ENCODE assay signal across 8 cellular contexts in the genomic region with DNA sequence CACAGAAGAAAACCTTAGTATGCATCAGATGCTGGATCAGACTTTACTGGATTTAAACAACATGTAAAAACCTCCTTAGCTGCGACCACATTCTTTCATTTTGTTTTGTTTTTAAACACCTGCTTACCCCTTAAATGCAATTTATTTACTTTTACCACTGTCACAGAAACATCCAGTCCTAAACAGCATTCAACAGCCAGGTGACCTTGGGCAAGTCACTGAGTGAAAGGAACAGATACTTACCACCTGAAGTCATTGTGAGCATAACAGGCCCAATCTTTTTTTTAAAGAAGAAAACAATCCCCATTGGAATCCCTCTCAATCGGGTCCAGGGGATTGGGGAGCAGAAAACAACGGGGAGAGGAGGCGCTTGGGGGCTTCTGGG.
DNase-seq lines count a peak whose midpoint lies in the region; ATAC-seq and TF ChIP-seq lines count a peak whose summit lies in the region.

No MANE protein-coding gene starts in this region.

- H3K36me3 ChIP-seq in iPS DF 6.9 (ENCODE audit: control insufficient read depth, insufficient read depth, low read length) (peaks cover 3% of the 10 kb centered on the region; the same call in 1 of the 2 replicates), stomach smooth muscle (ENCODE audit: control insufficient read depth in 2 of 2, insufficient read depth in 2 of 2, low read length in 2 of 2) (peaks cover 0 to 6% of the 10 kb centered on the region in 2 donors)

- H3K27ac ChIP-seq in VCaP (peak overlapping the region; percentile 78), iPS DF 6.9 (ENCODE audit: low read length) (no peak overlapping the region), stomach smooth muscle (ENCODE audit: low read length) (peak overlapping the region; percentile 41)

- peak overlapping the region; percentile 66 to 80 for H3K9ac ChIP-seq in stomach smooth muscle (ENCODE audit: low read length in 2 of 2)

- H3K4me1 ChIP-seq in iPS DF 6.9 (ENCODE audit: control insufficient read depth, insufficient read depth, low read length) = 0 out of 2 replicates have a peak, but pooled peaks cover 2% of the 10 kb centered on the region
- peaks cover 13% of the 10 kb centered on the region for H3K4me1 ChIP-seq in stomach smooth muscle (ENCODE audit: control insufficient read depth, insufficient read depth, low read length)

- H3K27me3 ChIP-seq in iPS DF 6.9 (ENCODE audit: control insufficient read depth, insufficient read depth, low read length) = no peaks in the 10 kb centered on the region
- H3K27me3 ChIP-seq in stomach smooth muscle (ENCODE audit: control insufficient read depth in 1 of 2, insufficient read depth in 2 of 2, low read length in 2 of 2) = no peaks in the 10 kb centered on the region

- TF ChIP-seq CTCF in GM12865 (IDR thresholded peaks at IDR 0.05; ENCODE audit: insufficient read depth, low read depth, low read length, missing control alignments) = no peak
- TF ChIP-seq CTCF in VCaP (conservative IDR thresholded peaks at IDR 0.05) = no peak

- DNase-seq in GM12865 (ENCODE audit: low read depth) (no peak), iPS DF 6.9 (ENCODE audit: low read depth, low spot score) (no peak), AML-193 (lab: John Stamatoyannopoulos, UW) (no peak), NCI-H1092 treated with DMSO at 0.1 percent for 48 hours (lab: John Stamatoyannopoulos, UW) (no peak)

- peak overlapping the region; percentile 95 for H3K4me3 ChIP-seq in GM12865 (ENCODE audit: low read depth, low read length)
- peak overlapping the region; percentile 98 for H3K4me3 ChIP-seq in iPS DF 6.9 (ENCODE audit: low read length)
- H3K4me3 ChIP-seq in stomach smooth muscle (ENCODE audit: low read length in 2 of 2) = peak overlapping the region; percentile 70 to 92

- WGBS in iPS DF 6.9 (ENCODE audit: insufficient coverage, insufficient read length) = no CpG with 5 or more reads among the region's 4 CpGs

- H3K9me3 ChIP-seq in iPS DF 6.9 (ENCODE audit: control insufficient read depth, insufficient read depth, low read length) = no peaks in the 10 kb centered on the region
- no peaks in the 10 kb centered on the region for H3K9me3 ChIP-seq in stomach smooth muscle (ENCODE audit: control insufficient read depth in 2 of 2, low read length in 2 of 2)

- peak; percentile 2 for ATAC-seq in HG02678 (IDR thresholded peaks at IDR 0.05; ENCODE audit: unreplicated experiment)
- no peak for ATAC-seq in GM19467 (IDR thresholded peaks at IDR 0.05; ENCODE audit: unreplicated experiment)
